Comparison of ENCODE assay signal across 1 cellular context in the genomic region with DNA sequence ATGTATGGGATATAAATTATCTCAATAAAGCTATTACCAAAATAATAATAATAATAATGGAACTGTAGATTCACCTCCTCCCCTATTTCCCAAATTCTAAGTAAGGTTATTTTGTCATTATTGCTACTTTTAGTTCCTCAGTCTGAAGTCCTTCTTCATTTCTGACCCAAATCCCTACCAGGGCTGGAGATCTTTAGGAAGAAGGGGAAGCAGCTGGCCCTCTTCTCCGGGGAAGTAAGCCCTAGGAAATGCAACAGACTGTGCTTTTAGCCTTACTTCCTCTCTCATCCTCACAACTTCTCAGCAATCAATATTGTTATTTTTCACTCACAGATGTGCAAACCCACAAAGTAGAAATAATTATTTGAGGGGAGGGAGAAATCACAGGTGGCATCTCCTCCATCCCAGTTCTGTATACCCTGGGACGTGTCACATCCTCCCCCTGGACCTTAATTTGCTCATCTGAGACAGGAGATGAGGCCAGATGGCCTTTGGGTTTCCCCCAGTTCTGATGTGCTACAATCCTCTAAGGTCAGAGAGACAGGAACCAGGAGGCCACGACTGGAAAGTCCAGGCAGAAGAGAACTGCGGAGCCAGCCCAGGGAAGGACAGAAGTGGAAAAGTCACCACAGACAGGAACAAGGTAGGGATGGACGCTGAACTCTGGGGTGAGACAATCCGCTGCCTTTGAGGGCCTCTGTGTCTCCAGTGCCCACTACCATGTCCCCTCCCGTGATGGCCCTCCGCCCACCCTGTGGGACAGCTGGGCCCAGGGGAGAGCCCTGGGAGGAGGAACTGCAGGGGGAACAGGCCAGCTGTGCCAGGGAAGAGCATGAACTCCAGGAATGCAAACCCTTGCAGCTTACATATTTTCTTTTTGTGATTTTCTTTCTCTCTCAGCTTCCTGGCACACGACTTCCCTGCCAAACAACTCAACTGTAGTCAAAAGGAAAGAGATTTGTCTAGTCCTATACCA.
TF ChIP-seq lines count a peak whose summit lies in the region.

No MANE protein-coding gene starts in this region.

TF ChIP-seq in GM23338, 12 proteins besides CTCF, POLR2A, EP300 and RAD21:
- TF ChIP-seq, protein P1, sequence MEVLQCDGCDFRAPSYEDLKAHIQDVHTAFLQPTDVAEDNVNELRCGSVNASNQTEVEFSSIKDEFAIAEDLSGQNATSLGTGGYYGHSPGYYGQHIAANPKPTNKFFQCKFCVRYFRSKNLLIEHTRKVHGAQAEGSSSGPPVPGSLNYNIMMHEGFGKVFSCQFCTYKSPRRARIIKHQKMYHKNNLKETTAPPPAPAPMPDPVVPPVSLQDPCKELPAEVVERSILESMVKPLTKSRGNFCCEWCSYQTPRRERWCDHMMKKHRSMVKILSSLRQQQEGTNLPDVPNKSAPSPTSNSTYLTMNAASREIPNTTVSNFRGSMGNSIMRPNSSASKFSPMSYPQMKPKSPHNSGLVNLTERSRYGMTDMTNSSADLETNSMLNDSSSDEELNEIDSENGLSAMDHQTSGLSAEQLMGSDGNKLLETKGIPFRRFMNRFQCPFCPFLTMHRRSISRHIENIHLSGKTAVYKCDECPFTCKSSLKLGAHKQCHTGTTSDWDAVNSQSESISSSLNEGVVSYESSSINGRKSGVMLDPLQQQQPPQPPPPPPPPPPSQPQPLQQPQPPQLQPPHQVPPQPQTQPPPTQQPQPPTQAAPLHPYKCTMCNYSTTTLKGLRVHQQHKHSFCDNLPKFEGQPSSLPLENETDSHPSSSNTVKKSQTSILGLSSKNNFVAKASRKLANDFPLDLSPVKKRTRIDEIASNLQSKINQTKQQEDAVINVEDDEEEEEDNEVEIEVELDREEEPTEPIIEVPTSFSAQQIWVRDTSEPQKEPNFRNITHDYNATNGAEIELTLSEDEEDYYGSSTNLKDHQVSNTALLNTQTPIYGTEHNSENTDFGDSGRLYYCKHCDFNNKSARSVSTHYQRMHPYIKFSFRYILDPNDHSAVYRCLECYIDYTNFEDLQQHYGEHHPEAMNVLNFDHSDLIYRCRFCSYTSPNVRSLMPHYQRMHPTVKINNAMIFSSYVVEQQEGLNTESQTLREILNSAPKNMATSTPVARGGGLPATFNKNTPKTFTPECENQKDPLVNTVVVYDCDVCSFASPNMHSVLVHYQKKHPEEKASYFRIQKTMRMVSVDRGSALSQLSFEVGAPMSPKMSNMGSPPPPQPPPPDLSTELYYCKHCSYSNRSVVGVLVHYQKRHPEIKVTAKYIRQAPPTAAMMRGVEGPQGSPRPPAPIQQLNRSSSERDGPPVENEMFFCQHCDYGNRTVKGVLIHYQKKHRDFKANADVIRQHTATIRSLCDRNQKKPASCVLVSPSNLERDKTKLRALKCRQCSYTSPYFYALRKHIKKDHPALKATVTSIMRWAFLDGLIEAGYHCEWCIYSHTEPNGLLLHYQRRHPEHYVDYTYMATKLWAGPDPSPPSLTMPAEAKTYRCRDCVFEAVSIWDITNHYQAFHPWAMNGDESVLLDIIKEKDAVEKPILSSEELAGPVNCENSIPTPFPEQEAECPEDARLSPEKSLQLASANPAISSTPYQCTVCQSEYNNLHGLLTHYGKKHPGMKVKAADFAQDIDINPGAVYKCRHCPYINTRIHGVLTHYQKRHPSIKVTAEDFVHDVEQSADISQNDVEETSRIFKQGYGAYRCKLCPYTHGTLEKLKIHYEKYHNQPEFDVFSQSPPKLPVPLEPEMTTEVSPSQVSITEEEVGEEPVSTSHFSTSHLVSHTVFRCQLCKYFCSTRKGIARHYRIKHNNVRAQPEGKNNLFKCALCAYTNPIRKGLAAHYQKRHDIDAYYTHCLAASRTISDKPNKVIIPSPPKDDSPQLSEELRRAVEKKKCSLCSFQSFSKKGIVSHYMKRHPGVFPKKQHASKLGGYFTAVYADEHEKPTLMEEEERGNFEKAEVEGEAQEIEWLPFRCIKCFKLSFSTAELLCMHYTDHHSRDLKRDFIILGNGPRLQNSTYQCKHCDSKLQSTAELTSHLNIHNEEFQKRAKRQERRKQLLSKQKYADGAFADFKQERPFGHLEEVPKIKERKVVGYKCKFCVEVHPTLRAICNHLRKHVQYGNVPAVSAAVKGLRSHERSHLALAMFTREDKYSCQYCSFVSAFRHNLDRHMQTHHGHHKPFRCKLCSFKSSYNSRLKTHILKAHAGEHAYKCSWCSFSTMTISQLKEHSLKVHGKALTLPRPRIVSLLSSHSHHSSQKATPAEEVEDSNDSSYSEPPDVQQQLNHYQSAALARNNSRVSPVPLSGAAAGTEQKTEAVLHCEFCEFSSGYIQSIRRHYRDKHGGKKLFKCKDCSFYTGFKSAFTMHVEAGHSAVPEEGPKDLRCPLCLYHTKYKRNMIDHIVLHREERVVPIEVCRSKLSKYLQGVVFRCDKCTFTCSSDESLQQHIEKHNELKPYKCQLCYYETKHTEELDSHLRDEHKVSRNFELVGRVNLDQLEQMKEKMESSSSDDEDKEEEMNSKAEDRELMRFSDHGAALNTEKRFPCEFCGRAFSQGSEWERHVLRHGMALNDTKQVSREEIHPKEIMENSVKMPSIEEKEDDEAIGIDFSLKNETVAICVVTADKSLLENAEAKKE (CRISPR knock-in tag; IDR thresholded peaks at IDR 0.05) = no peak
- TF ChIP-seq EZH2phosphoT487 (IDR thresholded peaks at IDR 0.05; ENCODE audit: unreplicated experiment) = no peak
- no peak for TF ChIP-seq STAT1 (IDR thresholded peaks at IDR 0.05; ENCODE audit: unreplicated experiment)
